2 cellular contexts compared by ENCODE assay signal in the genomic region with DNA sequence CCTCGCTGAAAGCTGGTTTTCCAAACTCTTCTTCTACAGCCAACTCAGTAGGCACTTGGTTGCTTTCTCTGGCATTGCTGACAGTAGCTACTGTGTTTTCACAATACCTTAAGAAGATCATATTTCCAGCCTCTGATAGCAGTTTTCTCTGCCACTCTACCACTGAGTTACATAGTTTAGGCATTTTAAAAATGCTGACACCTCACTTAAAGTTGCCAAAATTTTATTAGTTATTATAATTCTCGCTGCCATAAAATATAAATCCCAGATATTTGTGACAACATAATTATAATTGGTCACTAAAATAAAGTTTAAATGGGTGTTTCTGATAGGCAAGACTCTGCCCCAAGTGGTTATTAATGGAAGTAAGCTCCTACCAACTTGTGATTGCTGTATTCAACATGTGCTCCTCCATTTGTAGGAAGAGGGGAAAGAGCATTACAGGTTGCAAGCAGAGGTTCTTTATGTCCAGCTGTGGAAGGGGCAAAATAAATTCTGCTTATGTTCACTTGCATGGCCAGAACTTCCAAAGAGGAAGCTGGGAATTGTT.
TF ChIP-seq lines count a peak whose summit lies in the region.

No MANE protein-coding gene starts in this region.

TF ChIP-seq in K562, 482 proteins besides CTCF, POLR2A, EP300 and RAD21 (continued from another document):
- TF ChIP-seq, protein P1, sequence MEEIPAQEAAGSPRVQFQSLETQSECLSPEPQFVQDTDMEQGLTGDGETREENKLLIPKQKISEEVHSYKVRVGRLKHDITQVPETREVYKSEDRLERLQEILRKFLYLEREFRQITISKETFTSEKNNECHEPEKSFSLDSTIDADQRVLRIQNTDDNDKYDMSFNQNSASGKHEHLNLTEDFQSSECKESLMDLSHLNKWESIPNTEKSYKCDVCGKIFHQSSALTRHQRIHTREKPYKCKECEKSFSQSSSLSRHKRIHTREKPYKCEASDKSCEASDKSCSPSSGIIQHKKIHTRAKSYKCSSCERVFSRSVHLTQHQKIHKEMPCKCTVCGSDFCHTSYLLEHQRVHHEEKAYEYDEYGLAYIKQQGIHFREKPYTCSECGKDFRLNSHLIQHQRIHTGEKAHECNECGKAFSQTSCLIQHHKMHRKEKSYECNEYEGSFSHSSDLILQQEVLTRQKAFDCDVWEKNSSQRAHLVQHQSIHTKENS (CRISPR knock-in tag; IDR thresholded peaks at IDR 0.05): no peak

TF ChIP-seq in neural cell, 6 proteins besides CTCF, POLR2A, EP300 and RAD21:
- TF ChIP-seq, protein P2, sequence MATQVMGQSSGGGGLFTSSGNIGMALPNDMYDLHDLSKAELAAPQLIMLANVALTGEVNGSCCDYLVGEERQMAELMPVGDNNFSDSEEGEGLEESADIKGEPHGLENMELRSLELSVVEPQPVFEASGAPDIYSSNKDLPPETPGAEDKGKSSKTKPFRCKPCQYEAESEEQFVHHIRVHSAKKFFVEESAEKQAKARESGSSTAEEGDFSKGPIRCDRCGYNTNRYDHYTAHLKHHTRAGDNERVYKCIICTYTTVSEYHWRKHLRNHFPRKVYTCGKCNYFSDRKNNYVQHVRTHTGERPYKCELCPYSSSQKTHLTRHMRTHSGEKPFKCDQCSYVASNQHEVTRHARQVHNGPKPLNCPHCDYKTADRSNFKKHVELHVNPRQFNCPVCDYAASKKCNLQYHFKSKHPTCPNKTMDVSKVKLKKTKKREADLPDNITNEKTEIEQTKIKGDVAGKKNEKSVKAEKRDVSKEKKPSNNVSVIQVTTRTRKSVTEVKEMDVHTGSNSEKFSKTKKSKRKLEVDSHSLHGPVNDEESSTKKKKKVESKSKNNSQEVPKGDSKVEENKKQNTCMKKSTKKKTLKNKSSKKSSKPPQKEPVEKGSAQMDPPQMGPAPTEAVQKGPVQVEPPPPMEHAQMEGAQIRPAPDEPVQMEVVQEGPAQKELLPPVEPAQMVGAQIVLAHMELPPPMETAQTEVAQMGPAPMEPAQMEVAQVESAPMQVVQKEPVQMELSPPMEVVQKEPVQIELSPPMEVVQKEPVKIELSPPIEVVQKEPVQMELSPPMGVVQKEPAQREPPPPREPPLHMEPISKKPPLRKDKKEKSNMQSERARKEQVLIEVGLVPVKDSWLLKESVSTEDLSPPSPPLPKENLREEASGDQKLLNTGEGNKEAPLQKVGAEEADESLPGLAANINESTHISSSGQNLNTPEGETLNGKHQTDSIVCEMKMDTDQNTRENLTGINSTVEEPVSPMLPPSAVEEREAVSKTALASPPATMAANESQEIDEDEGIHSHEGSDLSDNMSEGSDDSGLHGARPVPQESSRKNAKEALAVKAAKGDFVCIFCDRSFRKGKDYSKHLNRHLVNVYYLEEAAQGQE (IDR thresholded peaks at IDR 0.05; ENCODE audit: borderline replicate concordance): no peak
- TF ChIP-seq EZH2 (IDR thresholded peaks at IDR 0.05; ENCODE audit: borderline replicate concordance, insufficient read depth, low read length, poor library complexity, severe bottlenecking): no peak
- no peak for TF ChIP-seq POLR2AphosphoS5 (IDR thresholded peaks at IDR 0.05)
- no peak for TF ChIP-seq MXI1 (conservative IDR thresholded peaks at IDR 0.05; ENCODE audit: poor library complexity, severe bottlenecking)
- TF ChIP-seq TAF1 (IDR thresholded peaks at IDR 0.05; ENCODE audit: low read depth): no peak
- no peak for TF ChIP-seq SMC3 (conservative IDR thresholded peaks at IDR 0.05; ENCODE audit: poor library complexity)
TF ChIP-seq in neural cell: peak in this region for 0.
